In the genomic region with DNA sequence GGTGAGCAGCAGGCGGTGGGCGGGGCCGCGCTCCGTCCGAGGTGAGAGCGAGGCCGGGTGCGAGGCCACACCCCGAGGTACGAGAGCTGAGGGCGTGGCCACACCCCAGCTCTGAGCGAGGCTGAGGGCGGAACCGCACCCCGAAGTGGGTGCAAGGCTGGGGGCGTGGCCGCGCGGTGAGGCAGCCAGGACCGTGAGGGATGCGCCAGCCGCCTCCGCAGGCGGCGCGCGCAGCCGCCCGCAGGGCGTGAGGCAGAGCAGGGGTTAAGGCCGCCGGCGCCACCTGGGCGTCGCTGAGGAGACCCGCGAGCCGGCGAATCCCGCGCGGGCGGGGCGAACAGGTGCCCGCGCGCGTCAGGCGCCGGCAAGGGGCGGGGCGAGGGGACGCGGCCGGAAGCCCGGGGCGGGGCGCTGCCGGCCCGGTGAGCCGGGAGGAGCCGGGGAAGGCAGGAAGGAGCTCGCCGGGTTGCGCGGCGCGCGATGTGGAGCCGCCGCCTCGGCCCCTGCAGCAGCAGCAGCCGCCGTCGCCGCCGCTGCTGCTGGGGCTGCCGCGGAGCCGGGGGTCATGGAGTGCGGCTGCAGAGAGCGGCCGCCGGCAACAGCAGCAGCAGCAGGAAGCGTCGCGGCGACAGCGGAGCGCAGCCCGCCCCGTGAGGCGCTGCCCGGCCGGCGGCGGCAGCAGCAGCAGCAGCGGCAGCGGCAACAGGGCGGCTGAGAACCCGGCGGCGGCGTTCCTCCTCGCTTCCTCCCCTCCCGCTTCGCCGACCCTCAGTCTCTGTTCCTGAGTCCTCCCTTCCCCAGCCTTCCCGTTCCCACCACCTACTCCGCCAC, we compare ENCODE assay signal across 1 cellular context.
A peak's percentile ranks its signal among the peaks of the same experiment; 100 is the strongest.
TF ChIP-seq lines count a peak whose summit lies in the region.

A gene with protein sequence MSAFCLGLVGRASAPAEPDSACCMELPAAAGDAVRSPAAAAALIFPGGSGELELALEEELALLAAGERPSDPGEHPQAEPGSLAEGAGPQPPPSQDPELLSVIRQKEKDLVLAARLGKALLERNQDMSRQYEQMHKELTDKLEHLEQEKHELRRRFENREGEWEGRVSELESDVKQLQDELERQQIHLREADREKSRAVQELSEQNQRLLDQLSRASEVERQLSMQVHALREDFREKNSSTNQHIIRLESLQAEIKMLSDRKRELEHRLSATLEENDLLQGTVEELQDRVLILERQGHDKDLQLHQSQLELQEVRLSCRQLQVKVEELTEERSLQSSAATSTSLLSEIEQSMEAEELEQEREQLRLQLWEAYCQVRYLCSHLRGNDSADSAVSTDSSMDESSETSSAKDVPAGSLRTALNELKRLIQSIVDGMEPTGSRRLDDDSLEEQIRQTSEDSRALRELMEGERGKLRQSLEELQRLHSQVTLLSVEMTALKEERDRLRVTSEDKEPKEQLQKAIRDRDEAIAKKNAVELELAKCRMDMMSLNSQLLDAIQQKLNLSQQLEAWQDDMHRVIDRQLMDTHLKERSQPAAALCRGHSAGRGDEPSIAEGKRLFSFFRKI (plus strand): TSS at position 449 of the 831 bp plus-strand sequence. CDS start 633 bp downstream, outside the sequence.

TF ChIP-seq in SK-N-SH, 30 proteins besides CTCF, POLR2A, EP300 and RAD21 (continued from another document):
- TF ChIP-seq, protein P1, sequence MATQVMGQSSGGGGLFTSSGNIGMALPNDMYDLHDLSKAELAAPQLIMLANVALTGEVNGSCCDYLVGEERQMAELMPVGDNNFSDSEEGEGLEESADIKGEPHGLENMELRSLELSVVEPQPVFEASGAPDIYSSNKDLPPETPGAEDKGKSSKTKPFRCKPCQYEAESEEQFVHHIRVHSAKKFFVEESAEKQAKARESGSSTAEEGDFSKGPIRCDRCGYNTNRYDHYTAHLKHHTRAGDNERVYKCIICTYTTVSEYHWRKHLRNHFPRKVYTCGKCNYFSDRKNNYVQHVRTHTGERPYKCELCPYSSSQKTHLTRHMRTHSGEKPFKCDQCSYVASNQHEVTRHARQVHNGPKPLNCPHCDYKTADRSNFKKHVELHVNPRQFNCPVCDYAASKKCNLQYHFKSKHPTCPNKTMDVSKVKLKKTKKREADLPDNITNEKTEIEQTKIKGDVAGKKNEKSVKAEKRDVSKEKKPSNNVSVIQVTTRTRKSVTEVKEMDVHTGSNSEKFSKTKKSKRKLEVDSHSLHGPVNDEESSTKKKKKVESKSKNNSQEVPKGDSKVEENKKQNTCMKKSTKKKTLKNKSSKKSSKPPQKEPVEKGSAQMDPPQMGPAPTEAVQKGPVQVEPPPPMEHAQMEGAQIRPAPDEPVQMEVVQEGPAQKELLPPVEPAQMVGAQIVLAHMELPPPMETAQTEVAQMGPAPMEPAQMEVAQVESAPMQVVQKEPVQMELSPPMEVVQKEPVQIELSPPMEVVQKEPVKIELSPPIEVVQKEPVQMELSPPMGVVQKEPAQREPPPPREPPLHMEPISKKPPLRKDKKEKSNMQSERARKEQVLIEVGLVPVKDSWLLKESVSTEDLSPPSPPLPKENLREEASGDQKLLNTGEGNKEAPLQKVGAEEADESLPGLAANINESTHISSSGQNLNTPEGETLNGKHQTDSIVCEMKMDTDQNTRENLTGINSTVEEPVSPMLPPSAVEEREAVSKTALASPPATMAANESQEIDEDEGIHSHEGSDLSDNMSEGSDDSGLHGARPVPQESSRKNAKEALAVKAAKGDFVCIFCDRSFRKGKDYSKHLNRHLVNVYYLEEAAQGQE (IDR thresholded peaks at IDR 0.05; ENCODE audit: low read depth, low read length): peak; percentile 69; the same call in 1 of the 2 replicates
- TF ChIP-seq RXRA (IDR thresholded peaks at IDR 0.05; ENCODE audit: borderline replicate concordance, low read depth): no peak
- TF ChIP-seq JUND (IDR thresholded peaks at IDR 0.05): no peak
- TF ChIP-seq EZH2phosphoT487 (IDR thresholded peaks at IDR 0.05; ENCODE audit: borderline replicate concordance, low read depth): no peak
- TF ChIP-seq, protein P2, sequence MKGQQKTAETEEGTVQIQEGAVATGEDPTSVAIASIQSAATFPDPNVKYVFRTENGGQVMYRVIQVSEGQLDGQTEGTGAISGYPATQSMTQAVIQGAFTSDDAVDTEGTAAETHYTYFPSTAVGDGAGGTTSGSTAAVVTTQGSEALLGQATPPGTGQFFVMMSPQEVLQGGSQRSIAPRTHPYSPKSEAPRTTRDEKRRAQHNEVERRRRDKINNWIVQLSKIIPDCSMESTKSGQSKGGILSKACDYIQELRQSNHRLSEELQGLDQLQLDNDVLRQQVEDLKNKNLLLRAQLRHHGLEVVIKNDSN (IDR thresholded peaks at IDR 0.05; ENCODE audit: borderline replicate concordance, low read depth): no peak
- TF ChIP-seq CHD2 (IDR thresholded peaks at IDR 0.05; ENCODE audit: low read length, partially characterized antibody): no peak
- TF ChIP-seq MXI1 (IDR thresholded peaks at IDR 0.05; ENCODE audit: low read depth, low read length): no peak
- peak; percentile 36; the same call in 1 of the 2 replicates for TF ChIP-seq NRF1 (IDR thresholded peaks at IDR 0.05; ENCODE audit: low read depth, low read length)
- TF ChIP-seq, protein P3, sequence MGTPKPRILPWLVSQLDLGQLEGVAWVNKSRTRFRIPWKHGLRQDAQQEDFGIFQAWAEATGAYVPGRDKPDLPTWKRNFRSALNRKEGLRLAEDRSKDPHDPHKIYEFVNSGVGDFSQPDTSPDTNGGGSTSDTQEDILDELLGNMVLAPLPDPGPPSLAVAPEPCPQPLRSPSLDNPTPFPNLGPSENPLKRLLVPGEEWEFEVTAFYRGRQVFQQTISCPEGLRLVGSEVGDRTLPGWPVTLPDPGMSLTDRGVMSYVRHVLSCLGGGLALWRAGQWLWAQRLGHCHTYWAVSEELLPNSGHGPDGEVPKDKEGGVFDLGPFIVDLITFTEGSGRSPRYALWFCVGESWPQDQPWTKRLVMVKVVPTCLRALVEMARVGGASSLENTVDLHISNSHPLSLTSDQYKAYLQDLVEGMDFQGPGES (IDR thresholded peaks at IDR 0.05; ENCODE audit: low read depth, low read length): no peak
- no peak for TF ChIP-seq NFIC (IDR thresholded peaks at IDR 0.05; ENCODE audit: borderline replicate concordance)
- no peak for TF ChIP-seq FOXJ3 (CRISPR knock-in tag; IDR thresholded peaks at IDR 0.05)
- no peak for TF ChIP-seq GABPA (IDR thresholded peaks at IDR 0.05; ENCODE audit: low read depth)
